16 cellular contexts compared by ENCODE assay signal in genomic region chr16:24138024-24138423, GRCh38.
"Had no signal": no experiment of that assay in that cellular context is flagged by ENCODE, and none has a peak within 500 bp of the region (broad histone marks: within the 10 kb centered on the region; RNA-seq: fewer than 3 reads in every experiment).

No MANE protein-coding gene starts in this region.

- H3K27me3 ChIP-seq: right atrium auricular region had no signal

- H3K27ac ChIP-seq: adrenal gland, esophagus muscularis mucosa, right atrium auricular region, thoracic aorta had no signal

- DNase-seq: activated CD4-positive, alpha-beta T cell treated with anti-CD3 and anti-CD28 coated beads for 1 hour; activated CD4-positive, alpha-beta T cell treated with anti-CD3 and anti-CD28 coated beads, Interleukin-2, amount 50 U/mL, for 4 hours; activated T-cell treated with anti-CD3 and anti-CD28 coated beads for 4 hours; adrenal gland; caudate nucleus; kidney glomerular epithelial cell; mesenchymal stem cell; stimulated activated CD4-positive, alpha-beta T cell treated with anti-CD3 and anti-CD28 coated beads, Interleukin-15, amount 100 ng/mL, for 24 hours; stimulated activated CD4-positive, alpha-beta T cell treated with anti-CD3 and anti-CD28 coated beads, Interleukin-4, amount 100 ng/mL, for 24 hours; stimulated activated naive CD8-positive, alpha-beta T cell treated with anti-CD3 and anti-CD28 coated beads, Interleukin-15, Interleukin-2, amounts not matched to agents 100 U/mL and 50 U/mL, for 24 hours; T-helper 1 cell had no signal

- H3K36me3 ChIP-seq: adrenal gland, esophagus muscularis mucosa, right atrium auricular region, thoracic aorta had no signal

- H3K4me1 ChIP-seq: adrenal gland, right atrium auricular region had no signal

- ATAC-seq: stimulated activated naive CD8-positive, alpha-beta T cell treated with anti-CD3 and anti-CD28 coated beads, Interleukin-15, Interleukin-2, amounts not matched to agents 100 U/mL and 50 U/mL, for 24 hours had no signal

- FAIRE-seq: colon, urothelium cell line had no signal

- H3K9me3 ChIP-seq: adrenal gland, esophagus muscularis mucosa, right atrium auricular region, thoracic aorta had no signal

- H3K4me3 ChIP-seq: adrenal gland, esophagus muscularis mucosa, right atrium auricular region, thoracic aorta had no signal
